ENCODE assay signal across 15 cellular contexts in genomic region chr22:42945736-42946135, GRCh38.
DNase-seq lines count a peak whose midpoint lies in the region; ATAC-seq and TF ChIP-seq lines count a peak whose summit lies in the region.
"Had no signal": no experiment of that assay in that cellular context is flagged by ENCODE, and none has a peak within 500 bp of the region (broad histone marks: within the 10 kb centered on the region; RNA-seq: fewer than 3 reads in every experiment).

No MANE protein-coding gene starts in this region.

- H4K8ac ChIP-seq in IMR-90 (ENCODE audit: low read depth in 2 of 2, low read length in 2 of 2): no peak overlapping the region

- no peaks in the 10 kb centered on the region for H3K9me3 ChIP-seq in BLaER1
- no peaks in the 10 kb centered on the region for H3K9me3 ChIP-seq in IMR-90 (ENCODE audit: control insufficient read depth, insufficient read depth, low read length)
- H3K9me3 ChIP-seq in mucosa of stomach (ENCODE audit: control insufficient read depth, low read length): no peaks in the 10 kb centered on the region
- H3K9me3 ChIP-seq: Peyer's patch had no signal

- dilution Hi-C loops in IMR-90 (cut with HindIII; ENCODE audit: low sequenced_read_pairs, unreplicated experiment): no loop called here

- no peak overlapping the region for H2BK120ac ChIP-seq in IMR-90 (ENCODE audit: low read depth, low read length)

- no peak for TF ChIP-seq CTCF in IMR-90 (conservative IDR thresholded peaks at IDR 0.05; ENCODE audit: low read depth, low read length)
- no peak for TF ChIP-seq CTCF in GM10248 (IDR thresholded peaks at IDR 0.05; ENCODE audit: control extremely low read depth, extremely low read depth, low read depth, missing control alignments)

- WGBS in IMR-90 (ENCODE audit: extremely low coverage in 2 of 2, insufficient read length in 1 of 2), 2 experiments: no CpG with 5 or more reads among the region's 5 CpGs

- no peak overlapping the region for H2BK5ac ChIP-seq in IMR-90 (ENCODE audit: low read depth, low read length, poor library complexity, severe bottlenecking)

- H3K4me3 ChIP-seq in BLaER1: no peak overlapping the region
- H3K4me3 ChIP-seq in IMR-90 (ENCODE audit: insufficient read depth, low read depth, low read length): no peak overlapping the region
- no peak overlapping the region for H3K4me3 ChIP-seq in mucosa of stomach (ENCODE audit: low read length)
- H3K4me3 ChIP-seq: Peyer's patch had no signal

- H3K4ac ChIP-seq in IMR-90 (ENCODE audit: low read depth, low read length): 0 out of 2 replicates have a peak overlapping the region, but pooled peaks have one; percentile 3

- H2BK20ac ChIP-seq in IMR-90 (ENCODE audit: low read depth, low read length): no peak overlapping the region

- DNase-seq in IMR-90 (no peak), GM10248 (ENCODE audit: extremely low spot score) (no peak), NCI-H1105 treated with DMSO at 0.1 percent for 48 hours (lab: John Stamatoyannopoulos, UW) (no peak)
- DNase-seq in central memory CD8-positive, alpha-beta T cell (ENCODE audit: low spot score in 2 of 2): no peak
- DNase-seq in stimulated activated CD4-positive, alpha-beta T cell treated with anti-CD3 and anti-CD28 coated beads, Interleukin-15, amount 100 ng/mL, for 24 hours: no peak
- DNase-seq: activated B cell treated with CpG ODN at 0.5 μM for 24 hours; activated naive CD4-positive, alpha-beta T cell treated with Interleukin-2 at 50 U/mL for 16 hours; effector CD4-positive, alpha-beta T cell; NCI-H2081; stimulated activated CD4-positive, alpha-beta T cell treated with anti-CD3 and anti-CD28 coated beads, Interleukin-4, amount 100 ng/mL, for 24 hours had no signal

- H3K27ac ChIP-seq in BLaER1 (no peak overlapping the region), IMR-90 (ENCODE audit: insufficient read depth, low read length) (no peak overlapping the region)
- H3K27ac ChIP-seq: Peyer's patch had no signal

- H3K27me3 ChIP-seq in BLaER1: no peaks in the 10 kb centered on the region
- no peaks in the 10 kb centered on the region for H3K27me3 ChIP-seq in IMR-90 (ENCODE audit: control insufficient read depth, insufficient read depth, low read length)
- H3K27me3 ChIP-seq in mucosa of stomach (ENCODE audit: control insufficient read depth, insufficient read depth, low read length): no peaks in the 10 kb centered on the region
- H3K27me3 ChIP-seq: Peyer's patch had no signal

- peak overlapping the region; percentile 81; the same call in 1 of the 2 replicates for H2AK5ac ChIP-seq in IMR-90 (ENCODE audit: low read depth, low read length)

- H4K5ac ChIP-seq in IMR-90 (ENCODE audit: low read depth, low read length): no peak overlapping the region

- no peak for ATAC-seq in IMR-90 (ENCODE audit: low read depth)
- ATAC-seq in central memory CD8-positive, alpha-beta T cell (replicated peaks; ENCODE audit: extremely low read depth, poor library complexity, severe bottlenecking): no peak
- no peak for ATAC-seq in GM21390 (IDR thresholded peaks at IDR 0.05; ENCODE audit: unreplicated experiment)

- H2AK9ac ChIP-seq in IMR-90 (replicated peaks; ENCODE audit: low read depth, low read length, poor library complexity): peak overlapping the region; percentile 44

- H3K18ac ChIP-seq in IMR-90 (ENCODE audit: low read depth, low read length): no peak overlapping the region

- no peak overlapping the region for H2BK15ac ChIP-seq in IMR-90 (ENCODE audit: low read depth, low read length)

- no peak overlapping the region for H3K56ac ChIP-seq in IMR-90 (ENCODE audit: extremely low read depth, insufficient read depth, low read length)

- peaks cover 55% of the 10 kb centered on the region for H3K4me1 Mint-ChIP-seq in central memory CD8-positive, alpha-beta T cell

- peaks cover 41 to 89% of the 10 kb centered on the region in 2 experiments for H3K79me1 ChIP-seq in IMR-90 (ENCODE audit: low read depth in 1 of 2, low read length in 2 of 2)

- H3K36me3 Mint-ChIP-seq in central memory CD8-positive, alpha-beta T cell (ENCODE audit: insufficient read depth): peaks cover 11% of the 10 kb centered on the region

- no peak for TF ChIP-seq POLR2A in IMR-90 (IDR thresholded peaks at IDR 0.05; ENCODE audit: low read depth, low read length)

- CTCF ChIA-PET in IMR-90 (lab: Yijun Ruan, JAX) (no interaction called here), GM10248 (lab: Yijun Ruan, JAX) (interaction anchor here (0.9 to 3.1 kb wide), 9 partner anchors 9 to 331 kb away, joined by 3 to 10 read pairs (median 4); partner anchors contain the start of gene POLDIP3)

- intact Hi-C loops in IMR-90 (cut with micrococcal nuclease): no loop called here

- H3K23ac ChIP-seq in IMR-90 (ENCODE audit: low read depth, low read length): no peak overlapping the region

- H3K36me3 ChIP-seq in BLaER1: peaks cover 41% of the 10 kb centered on the region
- H3K36me3 ChIP-seq in IMR-90 (ENCODE audit: control insufficient read depth, insufficient read depth, low read length): no peaks in the 10 kb centered on the region; the same call in 1 of the 2 replicates
- H3K36me3 ChIP-seq in mucosa of stomach (ENCODE audit: control insufficient read depth, insufficient read depth, low read length): no peaks in the 10 kb centered on the region
- H3K36me3 ChIP-seq: Peyer's patch had no signal

- peak overlapping the region; percentile 42 for H3K14ac ChIP-seq in IMR-90 (replicated peaks; ENCODE audit: low read depth, low read length)

- no peak for TF ChIP-seq RAD21 in IMR-90 (IDR thresholded peaks at IDR 0.05; ENCODE audit: low read length)

- H3K4me2 ChIP-seq in BLaER1 (peak overlapping the region; percentile 43; the same call in 1 of the 2 replicates), IMR-90 (ENCODE audit: low read depth, low read length) (no peak overlapping the region)

- no peak overlapping the region for H4K91ac ChIP-seq in IMR-90 (ENCODE audit: insufficient read depth, low read depth, low read length)

- H3K9me1 ChIP-seq in IMR-90 (ENCODE audit: insufficient read depth, low read length): peaks cover 38% of the 10 kb centered on the region

- no peak overlapping the region for H3K9ac ChIP-seq in BLaER1
- H3K9ac ChIP-seq in IMR-90 (ENCODE audit: low read depth, low read length): no peak overlapping the region
- H3K9ac ChIP-seq in mucosa of stomach (ENCODE audit: low read length): peak overlapping the region; percentile 2

- no peak overlapping the region for H3K4me3 Mint-ChIP-seq in central memory CD8-positive, alpha-beta T cell
- H3K4me3 Mint-ChIP-seq: activated B cell treated with CpG ODN at 0.5 μM for 24 hours, nephron had no signal

- BruUV-seq in IMR-90 (replicated peaks; lab: Mats Ljungman, UMichigan): no TSS peak

- no peaks in the 10 kb centered on the region for H3K27me3 Mint-ChIP-seq in central memory CD8-positive, alpha-beta T cell
- H3K27me3 Mint-ChIP-seq: activated B cell treated with CpG ODN at 0.5 μM for 24 hours had no signal

- peaks cover 34% of the 10 kb centered on the region for H3K4me1 ChIP-seq in BLaER1
- H3K4me1 ChIP-seq in IMR-90 (ENCODE audit: control insufficient read depth, insufficient read depth, low read length): peaks cover 15% of the 10 kb centered on the region
- H3K4me1 ChIP-seq in mucosa of stomach (ENCODE audit: control insufficient read depth, insufficient read depth, low read length): peaks cover 53% of the 10 kb centered on the region

- H4K20me1 ChIP-seq in BLaER1 (peaks cover 94% of the 10 kb centered on the region), IMR-90 (ENCODE audit: insufficient read depth, low read length) (peaks cover 65% of the 10 kb centered on the region)

- peak overlapping the region; percentile 5 for H3K27ac Mint-ChIP-seq in central memory CD8-positive, alpha-beta T cell (ENCODE audit: low read depth)
- H3K27ac Mint-ChIP-seq: activated B cell treated with CpG ODN at 0.5 μM for 24 hours had no signal

- no peaks in the 10 kb centered on the region for H3K9me3 Mint-ChIP-seq in central memory CD8-positive, alpha-beta T cell
- H3K9me3 Mint-ChIP-seq: activated B cell treated with CpG ODN at 0.5 μM for 24 hours, nephron had no signal

- no peak overlapping the region for H2AFZ ChIP-seq in IMR-90 (replicated peaks; ENCODE audit: low read length, poor library complexity)

- POLR2A ChIA-PET in IMR-90 (lab: Charles Lee; ENCODE audit: unreplicated experiment) (no interaction called here), GM10248 (lab: Yijun Ruan, JAX) (interaction anchor here (0.6 to 1.6 kb wide), 3 partner anchors 12 to 193 kb away, joined by 4 to 5 read pairs (median 5); no protein-coding TSS in a partner anchor)

- in situ Hi-C loops in IMR-90 (cut with MboI; ENCODE audit: low sequenced_read_pairs): no loop called here

TF ChIP-seq in IMR-90, 13 proteins besides CTCF, POLR2A, EP300 and RAD21:
- no peak for TF ChIP-seq RFX5 (IDR thresholded peaks at IDR 0.05; ENCODE audit: low read depth, low read length)
